Comparison of ENCODE assay signal across 14 cellular contexts in the genomic region with DNA sequence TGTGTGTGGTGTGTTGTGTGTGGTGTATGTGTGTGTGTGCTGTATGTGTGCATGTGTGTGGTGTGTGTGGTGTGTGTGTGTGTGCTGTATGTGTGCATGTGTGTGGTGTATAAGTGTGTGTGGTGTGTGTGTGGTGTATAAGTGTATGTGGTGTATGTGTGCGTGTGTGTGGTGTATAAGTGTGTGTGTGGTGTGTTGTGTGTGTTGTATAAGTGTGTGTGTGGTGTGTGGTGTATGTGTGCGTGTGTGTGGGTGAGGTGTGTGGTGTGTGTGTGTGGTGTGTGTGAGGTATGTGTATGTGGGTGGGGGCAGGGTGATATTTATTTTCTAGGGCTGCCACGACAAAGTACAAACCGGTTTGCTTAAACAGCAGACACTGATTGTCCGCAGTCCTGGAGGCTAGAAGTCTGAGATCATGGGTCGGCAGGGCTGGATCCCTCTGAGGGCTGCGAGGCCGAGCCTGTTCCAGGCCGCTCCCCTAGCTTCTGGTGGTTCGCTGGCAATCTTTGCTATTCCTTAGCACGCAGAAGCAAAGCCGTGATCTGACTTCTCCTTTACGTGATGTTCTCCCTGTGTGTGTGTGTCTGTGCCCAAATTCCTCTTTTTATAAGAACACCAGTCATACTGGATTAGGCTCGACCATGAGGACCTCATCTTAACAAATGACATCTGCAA.
DNase-seq lines count a peak whose midpoint lies in the region; ATAC-seq, FAIRE-seq and TF ChIP-seq lines count a peak whose summit lies in the region.
"Had no signal": no experiment of that assay in that cellular context is flagged by ENCODE, and none has a peak within 500 bp of the region (broad histone marks: within the 10 kb centered on the region; RNA-seq: fewer than 3 reads in every experiment).

No MANE protein-coding gene starts in this region.

- H3K27me3 ChIP-seq in bronchial epithelial cell (ENCODE audit: control insufficient read depth, insufficient read depth, low read length) (no peaks in the 10 kb centered on the region), left lung (no peaks in the 10 kb centered on the region), tibial nerve (no peaks in the 10 kb centered on the region)
- H3K27me3 ChIP-seq: MG63, SJCRH30 had no signal

- H3K4me1 ChIP-seq in left lung (peaks cover 0 to 13% of the 10 kb centered on the region in 2 donors), tibial nerve (peaks cover 0 to 9% (median 0%) of the 10 kb centered on the region in 4 donors)
- H3K4me1 ChIP-seq: SJCRH30 had no signal

- H3K9me3 ChIP-seq in left lung (no peaks in the 10 kb centered on the region), tibial nerve (no peaks in the 10 kb centered on the region)
- H3K9me3 ChIP-seq: MG63, SJCRH30 had no signal

- ATAC-seq in left lung (peak; percentile 19), HG03175 (IDR thresholded peaks at IDR 0.05; ENCODE audit: unreplicated experiment) (no peak), HG03342 (IDR thresholded peaks at IDR 0.05; ENCODE audit: unreplicated experiment) (no peak)
- ATAC-seq: stimulated activated naive CD8-positive, alpha-beta T cell treated with anti-CD3 and anti-CD28 coated beads, Interleukin-15, amount 100 ng/mL, for 72 hours had no signal

- no peak overlapping the region for H3K4me3 Mint-ChIP-seq in activated T-helper 1 cell treated with anti-CD3 and anti-CD28 coated beads, Interleukin-12 subunit alpha, Interleukin-12 subunit beta, Interleukin-2, Interleukin-4 antibody, amounts not matched to agents 30 ng/mL and 10 ng/mL and 1 ng/mL, durations not matched to agents 14 hours and 24 hours and 36 hours
- H3K4me3 Mint-ChIP-seq: CD4-positive, alpha-beta memory T cell; stimulated activated naive CD8-positive, alpha-beta T cell treated with anti-CD3 and anti-CD28 coated beads, Interleukin-15, amount 100 ng/mL, for 72 hours had no signal

- peak; percentile 91 for DNase-seq in MV-4-11 (lab: John Stamatoyannopoulos, UW)
- DNase-seq in bronchial epithelial cell (ENCODE audit: low read depth), result no peak
- no peak for DNase-seq in left lung
- DNase-seq in tibial nerve (ENCODE audit: low spot score in 2 of 2), result peak; percentile 48 to 54
- DNase-seq in activated T-helper 1 cell treated with anti-CD3 and anti-CD28 coated beads, Interleukin-12 subunit alpha, Interleukin-12 subunit beta, Interleukin-2, Interleukin-4 antibody, amounts not matched to agents 30 ng/mL and 10 ng/mL and 1 ng/mL, durations not matched to agents 14 hours and 24 hours and 36 hours (ENCODE audit: low spot score), result no peak
- no peak for DNase-seq in COR-L47 (lab: John Stamatoyannopoulos, UW)
- DNase-seq: activated CD4-positive, CD25-positive, alpha-beta regulatory T cell; CD4-positive, alpha-beta memory T cell; mammary epithelial cell; MG63; SJCRH30; stimulated activated naive CD8-positive, alpha-beta T cell treated with anti-CD3 and anti-CD28 coated beads, Interleukin-15, amount 100 ng/mL, for 72 hours had no signal

- intact Hi-C loops in left lung (cut with DNase I), result no loop called here
- intact Hi-C loops in activated T-helper 1 cell treated with anti-CD3 and anti-CD28 coated beads, Interleukin-12 subunit alpha, Interleukin-12 subunit beta, Interleukin-2, Interleukin-4 antibody, amounts not matched to agents 30 ng/mL and 10 ng/mL and 1 ng/mL, durations not matched to agents 14 hours and 24 hours and 36 hours (cut with micrococcal nuclease), result no loop called here

- H3K4me3 ChIP-seq in bronchial epithelial cell (ENCODE audit: low read depth, low read length), result no peak overlapping the region
- no peak overlapping the region for H3K4me3 ChIP-seq in left lung
- no peak overlapping the region for H3K4me3 ChIP-seq in tibial nerve
- H3K4me3 ChIP-seq: MG63, SJCRH30 had no signal

- WGBS in tibial nerve, 2 donors, result 31 to 48% methylated on average over 14 of the region's 14 CpGs

- no peak overlapping the region for H3K27ac ChIP-seq in left lung
- peak overlapping the region in 3 of 4 donors; percentile 19 to 59 (median 57) for H3K27ac ChIP-seq in tibial nerve
- H3K27ac ChIP-seq: SJCRH30 had no signal

- peak; percentile 98 for FAIRE-seq in bronchial epithelial cell (lab: Jason Lieb, UNC)

- no peak overlapping the region for H3K27ac Mint-ChIP-seq in activated T-helper 1 cell treated with anti-CD3 and anti-CD28 coated beads, Interleukin-12 subunit alpha, Interleukin-12 subunit beta, Interleukin-2, Interleukin-4 antibody, amounts not matched to agents 30 ng/mL and 10 ng/mL and 1 ng/mL, durations not matched to agents 14 hours and 24 hours and 36 hours
- H3K27ac Mint-ChIP-seq: CD4-positive, alpha-beta memory T cell; stimulated activated naive CD8-positive, alpha-beta T cell treated with anti-CD3 and anti-CD28 coated beads, Interleukin-15, amount 100 ng/mL, for 72 hours had no signal

- H3K9me3 Mint-ChIP-seq in activated T-helper 1 cell treated with anti-CD3 and anti-CD28 coated beads, Interleukin-12 subunit alpha, Interleukin-12 subunit beta, Interleukin-2, Interleukin-4 antibody, amounts not matched to agents 30 ng/mL and 10 ng/mL and 1 ng/mL, durations not matched to agents 14 hours and 24 hours and 36 hours, result no peaks in the 10 kb centered on the region
- H3K9me3 Mint-ChIP-seq: CD4-positive, alpha-beta memory T cell; stimulated activated naive CD8-positive, alpha-beta T cell treated with anti-CD3 and anti-CD28 coated beads, Interleukin-15, amount 100 ng/mL, for 72 hours had no signal

- peak in 1 of 2 donors; percentile 59 for TF ChIP-seq EP300 in tibial nerve (IDR thresholded peaks at IDR 0.05)

- no peaks in the 10 kb centered on the region for H3K4me1 Mint-ChIP-seq in activated T-helper 1 cell treated with anti-CD3 and anti-CD28 coated beads, Interleukin-12 subunit alpha, Interleukin-12 subunit beta, Interleukin-2, Interleukin-4 antibody, amounts not matched to agents 30 ng/mL and 10 ng/mL and 1 ng/mL, durations not matched to agents 14 hours and 24 hours and 36 hours (ENCODE audit: low read depth)

- no peak for TF ChIP-seq POLR2A in tibial nerve (IDR thresholded peaks at IDR 0.05)

- no peaks in the 10 kb centered on the region for H3K36me3 Mint-ChIP-seq in activated T-helper 1 cell treated with anti-CD3 and anti-CD28 coated beads, Interleukin-12 subunit alpha, Interleukin-12 subunit beta, Interleukin-2, Interleukin-4 antibody, amounts not matched to agents 30 ng/mL and 10 ng/mL and 1 ng/mL, durations not matched to agents 14 hours and 24 hours and 36 hours (ENCODE audit: low read depth)
- H3K36me3 Mint-ChIP-seq: CD4-positive, alpha-beta memory T cell had no signal

- TF ChIP-seq CTCF in bronchial epithelial cell (IDR thresholded peaks at IDR 0.05; ENCODE audit: insufficient read depth, low read length, severe bottlenecking) (no peak), left lung (IDR thresholded peaks at IDR 0.05) (no peak), tibial nerve (IDR thresholded peaks at IDR 0.05) (no peak)

- no peaks in the 10 kb centered on the region for H3K27me3 Mint-ChIP-seq in activated T-helper 1 cell treated with anti-CD3 and anti-CD28 coated beads, Interleukin-12 subunit alpha, Interleukin-12 subunit beta, Interleukin-2, Interleukin-4 antibody, amounts not matched to agents 30 ng/mL and 10 ng/mL and 1 ng/mL, durations not matched to agents 14 hours and 24 hours and 36 hours (ENCODE audit: insufficient read depth)
- H3K27me3 Mint-ChIP-seq: CD4-positive, alpha-beta memory T cell; stimulated activated naive CD8-positive, alpha-beta T cell treated with anti-CD3 and anti-CD28 coated beads, Interleukin-15, amount 100 ng/mL, for 72 hours had no signal

- no peaks in the 10 kb centered on the region for H3K36me3 ChIP-seq in bronchial epithelial cell (ENCODE audit: control insufficient read depth, insufficient read depth, low read length)
- H3K36me3 ChIP-seq in left lung, result no peaks in the 10 kb centered on the region
- H3K36me3 ChIP-seq in tibial nerve, result no peaks in the 10 kb centered on the region
- H3K36me3 ChIP-seq: MG63, SJCRH30 had no signal

Comparison
In these comparisons a context has a peak if more than half of its experiments do, and no peak if none do; other contexts are left out.
1. DNase-seq: peak in MV-4-11 (single experiment) and tibial nerve (2 of 2); none in bronchial epithelial cell (single experiment), left lung (0 of 2), activated T-helper 1 cell treated with anti-CD3 and anti-CD28 coated beads, Interleukin-12 subunit alpha, Interleukin-12 subunit beta, Interleukin-2, Interleukin-4 antibody, amounts not matched to agents 30 ng/mL and 10 ng/mL and 1 ng/mL, durations not matched to agents 14 hours and 24 hours and 36 hours (single experiment) and COR-L47 (single experiment).
2. H3K27ac ChIP-seq: peak in tibial nerve (3 of 4); none in left lung (0 of 2).